ENCODE assay signal across 8 cellular contexts in genomic region chr1:59296358-59297256, GRCh38. TPM values are rescaled to one million over a fixed set of nuclear protein-coding genes. Genes with fewer than 3 reads are reported as not detected.
A peak's percentile ranks its signal among the peaks of the same experiment; 100 is the strongest.
DNase-seq lines count a peak whose midpoint lies in the region; ATAC-seq and TF ChIP-seq lines count a peak whose summit lies in the region.

A gene with protein sequence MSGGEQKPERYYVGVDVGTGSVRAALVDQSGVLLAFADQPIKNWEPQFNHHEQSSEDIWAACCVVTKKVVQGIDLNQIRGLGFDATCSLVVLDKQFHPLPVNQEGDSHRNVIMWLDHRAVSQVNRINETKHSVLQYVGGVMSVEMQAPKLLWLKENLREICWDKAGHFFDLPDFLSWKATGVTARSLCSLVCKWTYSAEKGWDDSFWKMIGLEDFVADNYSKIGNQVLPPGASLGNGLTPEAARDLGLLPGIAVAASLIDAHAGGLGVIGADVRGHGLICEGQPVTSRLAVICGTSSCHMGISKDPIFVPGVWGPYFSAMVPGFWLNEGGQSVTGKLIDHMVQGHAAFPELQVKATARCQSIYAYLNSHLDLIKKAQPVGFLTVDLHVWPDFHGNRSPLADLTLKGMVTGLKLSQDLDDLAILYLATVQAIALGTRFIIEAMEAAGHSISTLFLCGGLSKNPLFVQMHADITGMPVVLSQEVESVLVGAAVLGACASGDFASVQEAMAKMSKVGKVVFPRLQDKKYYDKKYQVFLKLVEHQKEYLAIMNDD (plus strand): TSS chr1:59297094. CDS start chr1:59321550, 24,456 bp downstream.

- H3K27ac ChIP-seq in RWPE2 (ENCODE audit: poor library complexity, severe bottlenecking), result peak within 1 kb of the TSS; percentile 86

- peak within 1 kb of the TSS; percentile 91 to 97 for H3K27ac Mint-ChIP-seq in natural killer cell treated with Interleukin-12 subunit alpha and Interleukin-12 subunit beta and Interleukin-15 and Interleukin-18, amount 100 ng/mL, for 72 hours

- no peaks in the 10 kb centered on the region for H3K27me3 Mint-ChIP-seq in natural killer cell treated with Interleukin-12 subunit alpha and Interleukin-12 subunit beta and Interleukin-15 and Interleukin-18, amount 100 ng/mL, for 72 hours

- DNase-seq in EL, result peak; percentile 99
- DNase-seq in H4 (ENCODE audit: low spot score), result peak; percentile 99
- DNase-seq in LNCaP clone FGC (ENCODE audit: low read depth), result peak; percentile 94
- peak; percentile 98 for DNase-seq in RWPE2 (ENCODE audit: low spot score)
- DNase-seq in activated T-helper 9 cell treated with anti-CD3 and anti-CD28 coated beads, Interleukin-2, amount 50 U/mL, for 16 hours (ENCODE audit: low read depth), result peak; percentile 73
- DNase-seq in fibroblast of peridontal ligament (ENCODE audit: extremely low read depth), result peak; percentile 98
- DNase-seq in natural killer cell treated with Interleukin-12 subunit alpha and Interleukin-12 subunit beta and Interleukin-15 and Interleukin-18, amount 100 ng/mL, for 72 hours (ENCODE audit: low spot score), result peak; percentile 95
- peak; percentile 73 for DNase-seq in stimulated activated naive CD4-positive, alpha-beta T cell treated with Interleukin-2 at 50 U/mL for 16 hours (lab: John Stamatoyannopoulos, UW)

- peaks cover 20% of the 10 kb centered on the region for H3K4me1 ChIP-seq in RWPE2 (ENCODE audit: insufficient read depth, poor library complexity, severe bottlenecking)

- no peaks in the 10 kb centered on the region for H3K36me3 ChIP-seq in RWPE2 (ENCODE audit: low read depth)

- ATAC-seq in RWPE2 (ENCODE audit: low read depth), result peak; percentile 90
- peak; percentile 95 for ATAC-seq in natural killer cell treated with Interleukin-12 subunit alpha and Interleukin-12 subunit beta and Interleukin-15 and Interleukin-18, amount 100 ng/mL, for 72 hours

- H3K4me1 Mint-ChIP-seq in natural killer cell treated with Interleukin-12 subunit alpha and Interleukin-12 subunit beta and Interleukin-15 and Interleukin-18, amount 100 ng/mL, for 72 hours (ENCODE audit: low read depth in 2 of 2), result peaks cover 43 to 61% of the 10 kb centered on the region in 2 donors

- H3K4me3 Mint-ChIP-seq in natural killer cell treated with Interleukin-12 subunit alpha and Interleukin-12 subunit beta and Interleukin-15 and Interleukin-18, amount 100 ng/mL, for 72 hours, result peak within 1 kb of the TSS; percentile 93

- H3K4me3 ChIP-seq in LNCaP clone FGC (ENCODE audit: low read depth, low read length) (peak within 1 kb of the TSS; percentile 69), RWPE2 (ENCODE audit: severe bottlenecking) (peak within 1 kb of the TSS; percentile 44)

- H3K9me3 Mint-ChIP-seq in natural killer cell treated with Interleukin-12 subunit alpha and Interleukin-12 subunit beta and Interleukin-15 and Interleukin-18, amount 100 ng/mL, for 72 hours, result no peaks in the 10 kb centered on the region

- no peaks in the 10 kb centered on the region for H3K27me3 ChIP-seq in RWPE2 (ENCODE audit: insufficient read depth, poor library complexity, severe bottlenecking)

- TF ChIP-seq CTCF in LNCaP clone FGC (IDR thresholded peaks at IDR 0.05; ENCODE audit: control insufficient read depth, extremely low read depth, insufficient read depth) (no peak), RWPE2 (IDR thresholded peaks at IDR 0.05; ENCODE audit: poor library complexity, severe bottlenecking) (no peak)

- H3K36me3 Mint-ChIP-seq in natural killer cell treated with Interleukin-12 subunit alpha and Interleukin-12 subunit beta and Interleukin-15 and Interleukin-18, amount 100 ng/mL, for 72 hours, result no peaks in the 10 kb centered on the region

- H3K9me3 ChIP-seq in RWPE2 (ENCODE audit: severe bottlenecking), result no peaks in the 10 kb centered on the region

RNA-seq across cellular contexts. Expression of the gene that starts here (rescaled TPM):
- 4.9 and 8.4 TPM in 2 replicates for total RNA-seq in H4 (2014; rRNA removed; shearing (Covaris generic))
- 10 to 100 TPM; 10.9 to 11.9 TPM for total RNA-seq in natural killer cell treated with Interleukin-12 subunit alpha and Interleukin-12 subunit beta and Interleukin-15 and Interleukin-18, amount 100 ng/mL, for 72 hours

Comparison
In these comparisons a context has a peak if more than half of its experiments do, and no peak if none do; other contexts are left out.
1. Peak in every context shown above with its lines: DNase-seq, ATAC-seq, H3K4me3 ChIP-seq and H3K27ac ChIP-seq.